Comparison of ENCODE assay signal across 13 cellular contexts in genomic region chr14:104359969-104360442, GRCh38.
"Had no signal": no experiment of that assay in that cellular context is flagged by ENCODE, and none has a peak within 500 bp of the region (broad histone marks: within the 10 kb centered on the region; RNA-seq: fewer than 3 reads in every experiment).

No MANE protein-coding gene starts in this region.

- ATAC-seq: gastrocnemius medialis; stimulated activated memory B cell treated with anti-CD40 and anti-IgM and Interleukin-4, amounts not matched to agents 10 μg/mL and 1 μg/mL and 100 μg/mL, for 72 hours had no signal

- DNase-seq: activated CD4-positive, alpha-beta memory T cell treated with anti-CD3 and anti-CD28 coated beads, Interleukin-2, amount 10 ng/mL, durations not matched to agents 7 days and 5 days; activated CD8-positive, alpha-beta memory T cell treated with anti-CD3 and anti-CD28 coated beads, Interleukin-2, amount 50 U/mL, for 48 hours; colonic mucosa; effector CD4-positive, alpha-beta T cell; stimulated activated CD4-positive, alpha-beta T cell treated with anti-CD3 and anti-CD28 coated beads, Interleukin-1b, Interleukin-23, amount 100 ng/mL, for 48 hours; T-helper 1 cell; trophoblast cell had no signal

- H3K36me3 ChIP-seq: cardiac muscle cell, colonic mucosa, gastrocnemius medialis had no signal

- FAIRE-seq: astrocyte had no signal

- H3K4me1 ChIP-seq: colonic mucosa, gastrocnemius medialis had no signal

- H3K9me3 ChIP-seq: colonic mucosa, gastrocnemius medialis had no signal

- H3K4me3 ChIP-seq: cardiac muscle cell, colonic mucosa, gastrocnemius medialis had no signal

- H3K27me3 ChIP-seq: cardiac muscle cell, colonic mucosa, gastrocnemius medialis had no signal

- H3K27ac ChIP-seq: cardiac muscle cell, colonic mucosa, epithelial cell of prostate, gastrocnemius medialis, VCaP had no signal
